In the genomic region with DNA sequence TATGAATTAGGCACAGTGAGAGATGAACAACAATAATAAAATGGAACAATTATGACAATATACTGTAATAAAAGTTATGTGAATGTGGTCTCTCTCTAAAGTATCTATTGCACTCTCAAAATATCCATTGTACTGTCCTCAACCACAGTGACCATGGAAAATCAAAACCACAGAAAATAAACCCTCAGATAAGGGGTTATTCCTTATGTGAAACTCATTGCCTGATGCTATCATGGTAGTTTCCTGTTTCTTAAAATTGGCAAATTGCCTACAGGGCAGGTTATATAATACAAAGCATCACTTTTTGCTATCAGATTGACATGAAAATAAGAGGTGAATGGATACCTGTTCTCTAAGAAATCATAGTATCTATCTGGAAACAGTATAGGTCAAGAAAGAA, we compare ENCODE assay signal across 26 cellular contexts.
"Had no signal": no experiment of that assay in that cellular context is flagged by ENCODE, and none has a peak within 500 bp of the region (broad histone marks: within the 10 kb centered on the region; RNA-seq: fewer than 3 reads in every experiment).

No MANE protein-coding gene starts in this region.

- H2AFZ ChIP-seq: neural progenitor cell had no signal

- H3K27me3 Mint-ChIP-seq: activated B cell treated with CpG ODN at 0.5 μM for 24 hours had no signal

- H3K9me3 ChIP-seq: adrenal gland, heart right ventricle, left lung, lower lobe of right lung, spleen, testis, transverse colon had no signal

- H3K4me2 ChIP-seq: neural progenitor cell had no signal

- ATAC-seq: activated naive CD4-positive, alpha-beta T cell treated with anti-CD3 and anti-CD28 coated beads, Interleukin-2, amount 50 U/mL, for 72 hours; activated T-cell treated with anti-CD3 and anti-CD28 coated beads, Interleukin-2, amount 50 U/mL, for 72 hours; foreskin keratinocyte; heart right ventricle; left lung; lower lobe of right lung; natural killer cell; right cardiac atrium had no signal

- H3K36me3 Mint-ChIP-seq: natural killer cell had no signal

- H3K4me3 Mint-ChIP-seq: activated B cell treated with CpG ODN at 0.5 μM for 24 hours; activated T-cell treated with anti-CD3 and anti-CD28 coated beads, Interleukin-2, amount 50 U/mL, for 72 hours; natural killer cell; neural progenitor cell; T-helper 1 cell treated with Interleukin-12 subunit alpha and Interleukin-12 subunit beta and Interleukin-4 antibody, amounts not matched to agents 30 μg/mL and 1 μg/mL, for 36 hours had no signal

- H3K27ac ChIP-seq: adrenal gland, foreskin keratinocyte, heart right ventricle, left lung, lower lobe of right lung, neural progenitor cell, spleen, testis, transverse colon had no signal

- H3K36me3 ChIP-seq: adrenal gland, heart right ventricle, left lung, lower lobe of right lung, neural progenitor cell, spleen, transverse colon had no signal

- H3K27me3 ChIP-seq: adrenal gland, foreskin keratinocyte, heart right ventricle, left lung, neural progenitor cell, spleen, testis, transverse colon had no signal

- H3K9me3 Mint-ChIP-seq: activated B cell treated with CpG ODN at 0.5 μM for 24 hours; activated naive CD4-positive, alpha-beta T cell treated with anti-CD3 and anti-CD28 coated beads, Interleukin-2, amount 50 U/mL, for 72 hours; activated T-cell treated with anti-CD3 and anti-CD28 coated beads, Interleukin-2, amount 50 U/mL, for 72 hours; natural killer cell; neural progenitor cell; T-helper 1 cell treated with Interleukin-12 subunit alpha and Interleukin-12 subunit beta and Interleukin-4 antibody, amounts not matched to agents 30 μg/mL and 1 μg/mL, for 36 hours had no signal

- H3K4me3 ChIP-seq: adrenal gland, heart right ventricle, left lung, lower lobe of right lung, neural progenitor cell, spleen, testis, transverse colon had no signal

- DNase-seq: activated B cell treated with CpG ODN at 0.5 μM for 24 hours; activated CD4-positive, alpha-beta T cell treated with anti-CD3 and anti-CD28 coated beads, Interleukin-2, amount 50 U/mL, for 1 hour; activated naive CD4-positive, alpha-beta T cell; activated T-cell treated with anti-CD3 and anti-CD28 coated beads for 4 hours; activated T-cell treated with anti-CD3 and anti-CD28 coated beads, Interleukin-2, amount 50 U/mL, for 72 hours; adrenal gland; caudate nucleus; foreskin keratinocyte; heart right ventricle; left lung; lower lobe of right lung; mesendoderm; natural killer cell; right cardiac atrium; spleen; stimulated activated CD4-positive, alpha-beta T cell treated with anti-CD3 and anti-CD28 coated beads, Interleukin-2, amount 100 ng/mL, for 48 hours; stimulated activated naive CD4-positive, alpha-beta T cell treated with Interleukin-2 at 50 U/mL for 16 hours; SW 1271; T-helper 9 cell; testis; transverse colon had no signal

- H3K27ac Mint-ChIP-seq: activated B cell treated with CpG ODN at 0.5 μM for 24 hours; activated T-cell treated with anti-CD3 and anti-CD28 coated beads, Interleukin-2, amount 50 U/mL, for 72 hours; natural killer cell; neural progenitor cell; T-helper 1 cell treated with Interleukin-12 subunit alpha and Interleukin-12 subunit beta and Interleukin-4 antibody, amounts not matched to agents 30 μg/mL and 1 μg/mL, for 36 hours had no signal

- FAIRE-seq: islet of Langerhans, TTC549 had no signal

- H3K9ac ChIP-seq: neural progenitor cell had no signal

- H3K4me1 ChIP-seq: foreskin keratinocyte had no signal
